Comparison of ENCODE assay signal across 1 cellular context in genomic region chr10:110791541-110792073, GRCh38.
TF ChIP-seq lines count a peak whose summit lies in the region.

No MANE protein-coding gene starts in this region.

TF ChIP-seq in GM23338, 12 proteins besides CTCF, POLR2A, EP300 and RAD21 (continued from another document):
- TF ChIP-seq ZNF331 (CRISPR knock-in tag; IDR thresholded peaks at IDR 0.05; ENCODE audit: low read depth) (no peak), ETS1 (IDR thresholded peaks at IDR 0.05) (no peak), STAT1 (IDR thresholded peaks at IDR 0.05; ENCODE audit: unreplicated experiment) (no peak), EZH2 (IDR thresholded peaks at IDR 0.05; ENCODE audit: low read depth, unreplicated experiment) (no peak), POLR2AphosphoS5 (IDR thresholded peaks at IDR 0.05; ENCODE audit: low read depth) (no peak), CREB1 (CRISPR knock-in tag; IDR thresholded peaks at IDR 0.05; ENCODE audit: low read depth) (no peak), REST (IDR thresholded peaks at IDR 0.05; ENCODE audit: unreplicated experiment) (no peak), ZNF462 (CRISPR knock-in tag; IDR thresholded peaks at IDR 0.05) (no peak), NANOG (IDR thresholded peaks at IDR 0.05; ENCODE audit: borderline replicate concordance) (no peak)
